ENCODE assay signal across 8 cellular contexts in the genomic region with DNA sequence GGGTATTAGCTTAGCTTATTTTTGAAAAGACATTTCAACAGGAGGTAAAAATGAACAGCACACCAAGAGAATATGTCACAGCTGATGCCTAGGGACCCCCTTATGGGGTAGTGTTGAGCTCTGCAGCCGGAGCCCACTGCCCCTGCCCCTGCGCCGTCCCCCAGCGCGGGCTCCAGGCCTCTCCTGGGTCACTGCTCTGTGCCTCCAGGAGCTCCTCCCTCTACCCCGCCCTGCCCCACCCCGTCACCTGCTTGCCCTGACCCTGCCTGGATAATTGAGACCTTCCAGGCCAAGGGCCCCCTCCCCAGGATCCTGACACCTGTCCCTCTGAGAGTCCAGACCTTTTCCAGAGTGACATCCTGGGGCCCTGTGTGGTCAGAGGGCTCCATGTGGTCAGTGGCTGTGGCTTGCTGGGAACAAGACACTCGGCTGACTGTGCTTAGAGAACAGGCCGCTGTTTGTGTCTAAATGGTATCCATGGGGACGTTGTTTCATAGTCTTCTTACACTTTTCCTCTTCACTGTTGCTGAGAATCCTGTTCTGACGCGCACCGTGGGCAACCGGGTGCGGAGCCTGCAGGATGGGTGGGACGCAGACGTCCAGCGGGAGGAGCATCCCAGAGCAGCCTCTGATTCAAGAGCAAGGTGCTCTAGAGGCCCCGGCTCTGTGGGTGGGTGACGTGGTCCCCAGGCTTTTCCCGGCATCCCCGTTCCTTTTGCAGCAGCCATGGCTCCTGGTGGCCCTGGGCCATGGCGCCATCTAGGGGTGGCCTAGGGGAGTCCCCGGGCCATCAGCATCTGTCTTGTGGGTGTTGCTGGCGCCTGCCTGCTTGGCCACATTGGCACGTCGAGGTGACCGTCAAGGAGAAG. TPM values are rescaled to one million over a fixed set of nuclear protein-coding genes. Genes with fewer than 3 reads are reported as not detected.
DNase-seq lines count a peak whose midpoint lies in the region; ATAC-seq and TF ChIP-seq lines count a peak whose summit lies in the region.

No MANE protein-coding gene starts in this region.

- CTCF ChIA-PET in A673 (lab: Charles Lee): no interaction called here

- DNase-seq in A673 (ENCODE audit: low spot score) (no peak), HFF-Myc (ENCODE audit: extremely low read depth, low read depth) (no peak), omental fat pad (ENCODE audit: low spot score) (no peak), HCEC 1CT (no peak)
- DNase-seq in activated CD8-positive, alpha-beta memory T cell treated with anti-CD3 and anti-CD28 coated beads, Interleukin-2, amount 50 U/mL, for 4 hours: peak; percentile 67

- H3K9me3 ChIP-seq in A673 (ENCODE audit: low read depth, low read length, poor library complexity, severe bottlenecking): no peaks in the 10 kb centered on the region

- H3K4me1 ChIP-seq in A673 (ENCODE audit: insufficient read depth, low read length, poor library complexity, severe bottlenecking): no peaks in the 10 kb centered on the region

- TF ChIP-seq CTCF in A673 (conservative IDR thresholded peaks at IDR 0.05; ENCODE audit: low read depth, low read length) (peak; percentile 55), HFF-Myc (IDR thresholded peaks at IDR 0.05; ENCODE audit: low read depth, low read length, missing control alignments) (peak; percentile 43), omental fat pad (IDR thresholded peaks at IDR 0.05) (no peak)

- intact Hi-C loops in A673 (cut with micrococcal nuclease; ENCODE audit: unreplicated experiment): no loop called here

- H3K27ac ChIP-seq in A673 (ENCODE audit: low read depth, low read length, poor library complexity, severe bottlenecking): no peak overlapping the region

- H3K36me3 ChIP-seq in A673 (ENCODE audit: insufficient read depth, low read length, poor library complexity, severe bottlenecking): no peaks in the 10 kb centered on the region

- ATAC-seq in esophagus mucosa (peak; percentile 82), omental fat pad (ENCODE audit: low FRiP score) (peak; percentile 19), GM18502 (IDR thresholded peaks at IDR 0.05; ENCODE audit: poor library complexity, unreplicated experiment) (no peak), HG02938 (IDR thresholded peaks at IDR 0.05; ENCODE audit: unreplicated experiment) (no peak)

- POLR2A ChIA-PET in A673 (lab: Charles Lee; ENCODE audit: low non-redundant PET): no interaction called here

- no TSS peak for BruUV-seq in A673 (replicated peaks; lab: Mats Ljungman, UMichigan)

- H3K27me3 ChIP-seq in A673 (replicated peaks; ENCODE audit: insufficient read depth, low read depth, low read length, poor library complexity): no peaks in the 10 kb centered on the region

- H3K4me3 ChIP-seq in A673 (ENCODE audit: low read depth, low read length, poor library complexity, severe bottlenecking): no peak overlapping the region
- H3K4me3 ChIP-seq in HFF-Myc (replicated peaks; ENCODE audit: low read depth, low read length): no peak overlapping the region

RNA-seq across cellular contexts. Expression of gene WFIKKN1, which starts 20.0 kb away (rescaled TPM):
- total RNA-seq in A673 (2021): 1.7 and 1.8 TPM in 2 replicates
- 0.08 TPM for total RNA-seq in esophagus mucosa
- total RNA-seq in omental fat pad: under 1 TPM in 3 of 4 donors, not detected in 1; 0.19 to 0.63 (median 0.25) TPM

RNA-seq across cellular contexts. Expression of gene RAB40C, which starts 20.9 kb away (rescaled TPM):
- total RNA-seq in A673 (2021): 19.9 and 20.6 TPM in 2 replicates
- total RNA-seq in esophagus mucosa: 15.5 TPM
- 10 to 100 TPM; 11.6 to 20.6 (median 14.8) TPM for total RNA-seq in omental fat pad

RNA-seq across cellular contexts. Expression of gene METTL26, which starts 25.4 kb away (rescaled TPM):
- total RNA-seq in A673 (2021): 136 and 138 TPM in 2 replicates
- total RNA-seq in esophagus mucosa: 40.2 TPM
- 100 to 1,000 TPM in 3 of 4 donors, 10 to 100 TPM in 1; 75.7 to 155 (median 111) TPM for total RNA-seq in omental fat pad

RNA-seq across cellular contexts. Expression of gene MCRIP2, which starts 30.9 kb away (rescaled TPM):
- total RNA-seq in A673 (2021) (22.4 and 27.1 TPM in 2 replicates), esophagus mucosa (20.3 TPM), omental fat pad (10 to 100 TPM; 33.3 to 54.7 (median 41.3) TPM)

RNA-seq across cellular contexts. Expression of gene WDR90, which starts 38.4 kb away (rescaled TPM):
- total RNA-seq in A673 (2021) (143 and 147 TPM in 2 replicates), esophagus mucosa (17.9 TPM), omental fat pad (10 to 100 TPM in 3 of 4 donors, 1 to 10 TPM in 1; 7.0 to 25.1 (median 21.2) TPM)

Comparison
In these comparisons a context has a peak if more than half of its experiments do, and no peak if none do; other contexts are left out.
1. CTCF ChIP-seq: peak in A673 (single experiment) and HFF-Myc (single experiment); none in omental fat pad (0 of 3).
2. ATAC-seq: peak in esophagus mucosa (single experiment) and omental fat pad (single experiment); none in GM18502 (single experiment) and HG02938 (single experiment).